2 cellular contexts compared by ENCODE assay signal in the genomic region with DNA sequence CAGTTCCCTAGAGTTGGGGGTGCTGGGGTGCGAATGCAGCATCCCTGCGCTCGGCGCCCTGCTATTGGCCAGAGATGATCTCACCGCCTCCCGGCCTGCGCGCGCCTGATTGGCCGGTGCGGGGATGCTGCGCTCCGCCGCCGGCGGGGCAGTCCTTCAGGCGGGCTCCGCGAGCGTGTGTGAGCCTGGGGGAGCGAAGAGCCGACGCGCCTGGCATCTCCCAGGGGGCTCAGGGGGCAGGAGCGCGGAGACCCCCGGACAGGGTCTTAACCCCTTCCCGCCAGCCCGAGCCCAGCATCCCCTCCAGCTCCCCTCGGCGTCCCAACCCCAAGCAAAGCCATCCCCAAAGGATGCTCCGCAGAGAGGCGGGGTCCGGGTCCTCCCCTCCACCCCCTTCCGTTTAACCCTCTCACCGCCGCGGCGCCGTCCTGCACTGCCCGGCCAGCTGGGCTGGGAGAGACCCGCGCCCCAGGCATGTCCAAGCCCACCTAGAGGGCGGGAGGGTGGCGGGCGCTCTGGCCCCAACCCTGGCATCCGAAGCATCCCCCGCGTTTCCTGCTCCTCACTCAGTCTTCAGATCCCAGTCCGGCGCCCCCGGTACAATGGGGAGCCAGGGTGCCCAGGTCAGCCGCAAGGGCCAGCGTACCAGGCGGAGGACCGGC.
TF ChIP-seq lines count a peak whose summit lies in the region.

No MANE protein-coding gene starts in this region.

TF ChIP-seq in A549, 52 proteins besides CTCF, POLR2A, EP300 and RAD21:
- TF ChIP-seq ZNF302 (CRISPR knock-in tag; IDR thresholded peaks at IDR 0.05) (no peak), MAZ (IDR thresholded peaks at IDR 0.05; ENCODE audit: borderline replicate concordance, low read depth, low read length) (no peak)
TF ChIP-seq in A549: peak in this region for 0.

TF ChIP-seq in HCT116, 20 proteins besides CTCF, POLR2A, EP300 and RAD21:
- no peak for TF ChIP-seq ZNF274 (IDR thresholded peaks at IDR 0.05; ENCODE audit: low read depth, low read length)
- no peak for TF ChIP-seq CBX3 (IDR thresholded peaks at IDR 0.05; ENCODE audit: low read depth)
- TF ChIP-seq CEBPB (IDR thresholded peaks at IDR 0.05; ENCODE audit: low read depth): no peak
- no peak for TF ChIP-seq EGR1 (IDR thresholded peaks at IDR 0.05; ENCODE audit: low read depth)
- no peak for TF ChIP-seq ZFX (IDR thresholded peaks at IDR 0.05)
- no peak for TF ChIP-seq YY1 (IDR thresholded peaks at IDR 0.05; ENCODE audit: extremely low read depth, insufficient replicate concordance, low read depth, low read length)
